In genomic region chr6:148884461-148884860, GRCh38 we compare ENCODE assay signal across 18 cellular contexts.
DNase-seq lines count a peak whose midpoint lies in the region; ATAC-seq and TF ChIP-seq lines count a peak whose summit lies in the region.
"Had no signal": no experiment of that assay in that cellular context is flagged by ENCODE, and none has a peak within 500 bp of the region (broad histone marks: within the 10 kb centered on the region; RNA-seq: fewer than 3 reads in every experiment).

No MANE protein-coding gene starts in this region.

- no peak for TF ChIP-seq POLR2A in vagina (IDR thresholded peaks at IDR 0.05)

- peaks cover 29% of the 10 kb centered on the region for H3K4me1 ChIP-seq in vagina
- H3K4me1 ChIP-seq: psoas muscle had no signal

- H3K27me3 Mint-ChIP-seq in memory B cell = no peaks in the 10 kb centered on the region
- H3K27me3 Mint-ChIP-seq: activated CD4-positive, alpha-beta memory T cell treated with anti-CD3 and anti-CD28 coated beads, Interleukin-2, amount 10 ng/mL, durations not matched to agents 7 days and 5 days had no signal

- no peak overlapping the region for H3K4me3 Mint-ChIP-seq in memory B cell
- H3K4me3 Mint-ChIP-seq: activated CD4-positive, alpha-beta memory T cell treated with anti-CD3 and anti-CD28 coated beads, Interleukin-2, amount 10 ng/mL, durations not matched to agents 7 days and 5 days had no signal

- no peaks in the 10 kb centered on the region for H3K9me3 ChIP-seq in vagina
- H3K9me3 ChIP-seq: psoas muscle had no signal

- peak; percentile 13 for DNase-seq in GM12865 (ENCODE audit: low read depth)
- DNase-seq in GM20000 (ENCODE audit: low spot score) = peak; percentile 56
- no peak for DNase-seq in memory B cell (ENCODE audit: low spot score in 2 of 2)
- no peak for DNase-seq in vagina (ENCODE audit: extremely low spot score in 2 of 2)
- no peak for DNase-seq in HEK293T (ENCODE audit: extremely low spot score)
- DNase-seq in activated effector memory CD4-positive, alpha-beta T cell treated with Interleukin-2 at 50 U/mL for 16 hours = no peak
- DNase-seq: activated CD4-positive, alpha-beta memory T cell treated with anti-CD3 and anti-CD28 coated beads, Interleukin-2, amount 10 ng/mL, durations not matched to agents 7 days and 5 days; activated effector memory CD4-positive, alpha-beta T cell treated with anti-CD3 and anti-CD28 coated beads, Interleukin-2, amount 50 U/mL, for 16 hours; aorta; H7; kidney; NCI-H1105 treated with DMSO at 0.1 percent for 48 hours; NCI-H345; psoas muscle had no signal

- H3K36me3 Mint-ChIP-seq in memory B cell = peaks cover 15% of the 10 kb centered on the region

- H3K4me1 Mint-ChIP-seq in memory B cell = peaks cover 11% of the 10 kb centered on the region
- H3K4me1 Mint-ChIP-seq: activated CD4-positive, alpha-beta memory T cell treated with anti-CD3 and anti-CD28 coated beads, Interleukin-2, amount 10 ng/mL, durations not matched to agents 7 days and 5 days had no signal

- H3K36me3 ChIP-seq in vagina = no peaks in the 10 kb centered on the region

- H3K9me3 Mint-ChIP-seq in memory B cell = no peaks in the 10 kb centered on the region
- H3K9me3 Mint-ChIP-seq: activated CD4-positive, alpha-beta memory T cell treated with anti-CD3 and anti-CD28 coated beads, Interleukin-2, amount 10 ng/mL, durations not matched to agents 7 days and 5 days had no signal

- H3K27ac ChIP-seq in vagina = no peak overlapping the region
- H3K27ac ChIP-seq: psoas muscle had no signal

- CTCF ChIA-PET in HEK293T (lab: Yijun Ruan, JAX) = no interaction called here

- POLR2A ChIA-PET in HEK293T (lab: Yijun Ruan, JAX) = no interaction called here

- no peak for TF ChIP-seq CTCF in GM12865 (IDR thresholded peaks at IDR 0.05; ENCODE audit: insufficient read depth, low read depth, low read length, missing control alignments)
- TF ChIP-seq CTCF in GM20000 (IDR thresholded peaks at IDR 0.05; ENCODE audit: extremely low read depth, missing control alignments) = no peak
- TF ChIP-seq CTCF in vagina (IDR thresholded peaks at IDR 0.05) = no peak

- intact Hi-C loops in vagina (cut with DNase I) = no loop called here

- H3K27ac Mint-ChIP-seq in memory B cell = no peak overlapping the region
- H3K27ac Mint-ChIP-seq: activated CD4-positive, alpha-beta memory T cell treated with anti-CD3 and anti-CD28 coated beads, Interleukin-2, amount 10 ng/mL, durations not matched to agents 7 days and 5 days had no signal

- H3K27me3 ChIP-seq in vagina = no peaks in the 10 kb centered on the region

- ATAC-seq in HG03103 (IDR thresholded peaks at IDR 0.05; ENCODE audit: low read depth, unreplicated experiment) = peak; percentile 60
- ATAC-seq in memory B cell (ENCODE audit: low read depth) = peak; percentile 99
- no peak for ATAC-seq in HG03342 (IDR thresholded peaks at IDR 0.05; ENCODE audit: unreplicated experiment)
- ATAC-seq: esophagus mucosa, K562, psoas muscle had no signal

- H3K4me3 ChIP-seq in GM12865 (ENCODE audit: low read depth, low read length) = no peak overlapping the region
- no peak overlapping the region for H3K4me3 ChIP-seq in vagina
- H3K4me3 ChIP-seq: K562, psoas muscle had no signal

TF ChIP-seq in HEK293T, 16 proteins besides CTCF, POLR2A, EP300 and RAD21:
- TF ChIP-seq TARDBP (IDR thresholded peaks at IDR 0.05) (no peak), FOXM1 (IDR thresholded peaks at IDR 0.05; ENCODE audit: borderline replicate concordance) (no peak), BHLHE40 (IDR thresholded peaks at IDR 0.05; ENCODE audit: borderline replicate concordance) (no peak), ARNT (IDR thresholded peaks at IDR 0.05) (no peak), L3MBTL2 (conservative IDR thresholded peaks at IDR 0.05) (no peak), NFRKB (IDR thresholded peaks at IDR 0.05) (no peak), FOXK2 (IDR thresholded peaks at IDR 0.05) (no peak), CTBP1 (IDR thresholded peaks at IDR 0.05; ENCODE audit: borderline replicate concordance) (no peak), LEF1 (IDR thresholded peaks at IDR 0.05; ENCODE audit: borderline replicate concordance) (no peak), SUZ12 (IDR thresholded peaks at IDR 0.05) (no peak), FOXA1 (IDR thresholded peaks at IDR 0.05) (no peak), HDGF (IDR thresholded peaks at IDR 0.05; ENCODE audit: borderline replicate concordance) (no peak), SP1 (IDR thresholded peaks at IDR 0.05) (no peak), ZNF384 (IDR thresholded peaks at IDR 0.05) (no peak), ELF4 (IDR thresholded peaks at IDR 0.05) (no peak)
- TF ChIP-seq, protein P1, sequence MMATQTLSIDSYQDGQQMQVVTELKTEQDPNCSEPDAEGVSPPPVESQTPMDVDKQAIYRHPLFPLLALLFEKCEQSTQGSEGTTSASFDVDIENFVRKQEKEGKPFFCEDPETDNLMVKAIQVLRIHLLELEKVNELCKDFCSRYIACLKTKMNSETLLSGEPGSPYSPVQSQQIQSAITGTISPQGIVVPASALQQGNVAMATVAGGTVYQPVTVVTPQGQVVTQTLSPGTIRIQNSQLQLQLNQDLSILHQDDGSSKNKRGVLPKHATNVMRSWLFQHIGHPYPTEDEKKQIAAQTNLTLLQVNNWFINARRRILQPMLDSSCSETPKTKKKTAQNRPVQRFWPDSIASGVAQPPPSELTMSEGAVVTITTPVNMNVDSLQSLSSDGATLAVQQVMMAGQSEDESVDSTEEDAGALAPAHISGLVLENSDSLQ (IDR thresholded peaks at IDR 0.05) = no peak

Comparison
In these comparisons a context has a peak if more than half of its experiments do, and no peak if none do; other contexts are left out.
1. DNase-seq: peak in GM12865 (single experiment) and GM20000 (single experiment); none in memory B cell (0 of 2), vagina (0 of 2), HEK293T (single experiment) and activated effector memory CD4-positive, alpha-beta T cell treated with Interleukin-2 at 50 U/mL for 16 hours (single experiment).